33 cellular contexts compared by ENCODE assay signal in genomic region chr3:150928234-150928633, GRCh38. TPM values are rescaled to one million over a fixed set of nuclear protein-coding genes. Genes with fewer than 3 reads are reported as not detected.
"Had no signal": no experiment of that assay in that cellular context is flagged by ENCODE, and none has a peak within 500 bp of the region (broad histone marks: within the 10 kb centered on the region; RNA-seq: fewer than 3 reads in every experiment).

No MANE protein-coding gene starts in this region.

- H3K4me3 ChIP-seq: stomach, suprapubic skin, testis, thoracic aorta, thyroid gland, tibial artery, tibial nerve, transverse colon, upper lobe of left lung, upper lobe of right lung, uterus, vagina had no signal

- H3K27ac Mint-ChIP-seq: stimulated activated effector memory CD8-positive, alpha-beta T cell treated with anti-CD3 and anti-CD28 coated beads, Interleukin-12 subunit alpha, Interleukin-12 subunit beta, amount 100 ng/mL, for 72 hours; stimulated activated memory B cell treated with anti-CD40 and anti-IgM and Interleukin-4, amounts not matched to agents 10 μg/mL and 1 μg/mL and 100 μg/mL, for 72 hours; stimulated activated naive B cell treated with anti-CD40 and anti-IgM and Interleukin-4, amounts not matched to agents 10 μg/mL and 1 μg/mL and 100 μg/mL, for 72 hours; stimulated activated naive CD8-positive, alpha-beta T cell treated with anti-CD3 and anti-CD28 coated beads, Interleukin-15, amount 100 ng/mL, for 72 hours; stimulated activated naive CD8-positive, alpha-beta T cell treated with anti-CD3 and anti-CD28 coated beads, Interleukin-15, Interleukin-2, amounts not matched to agents 100 ng/mL and 50 ng/mL, for 24 hours; type B pancreatic cell had no signal

- DNase-seq: stimulated activated CD4-positive, alpha-beta T cell treated with anti-CD3 and anti-CD28 coated beads, Interleukin-2, amount 100 ng/mL, for 48 hours; stimulated activated CD4-positive, alpha-beta T cell treated with anti-CD3 and anti-CD28 coated beads, Interleukin-4, amount 100 ng/mL, for 1 hour; stimulated activated CD4-positive, alpha-beta T cell treated with anti-CD3 and anti-CD28 coated beads, Interleukin-4, amount 100 ng/mL, for 24 hours; stimulated activated CD4-positive, alpha-beta T cell treated with anti-CD3 and anti-CD28 coated beads, Interleukin-4, amount 100 ng/mL, for 4 hours; stimulated activated CD8-positive, alpha-beta memory T cell treated with anti-CD3 and anti-CD28 coated beads, Interleukin-4, amount 100 ng/mL, for 48 hours; stimulated activated naive B cell treated with anti-CD40 and anti-IgM and Interleukin-4, amounts not matched to agents 10 μg/mL and 1 μg/mL and 100 μg/mL, for 72 hours; stimulated activated naive CD4-positive, alpha-beta T cell; stimulated activated naive CD4-positive, alpha-beta T cell treated with Interleukin-2 at 50 U/mL for 16 hours; stimulated activated naive CD8-positive, alpha-beta T cell treated with anti-CD3 and anti-CD28 coated beads, Interleukin-15, amount 100 ng/mL, for 72 hours; stimulated activated naive CD8-positive, alpha-beta T cell treated with anti-CD3 and anti-CD28 coated beads, Interleukin-15, Interleukin-2, amounts not matched to agents 100 U/mL and 50 U/mL, for 24 hours; stomach; substantia nigra; testis; thyroid gland; tibial artery; transverse colon; trophoblast cell; upper lobe of left lung; upper lobe of right lung; uterus had no signal

- H3K9me3 Mint-ChIP-seq: stimulated activated effector memory CD8-positive, alpha-beta T cell treated with anti-CD3 and anti-CD28 coated beads, Interleukin-12 subunit alpha, Interleukin-12 subunit beta, amount 100 ng/mL, for 72 hours; stimulated activated memory B cell treated with anti-CD40 and anti-IgM and Interleukin-4, amounts not matched to agents 10 μg/mL and 1 μg/mL and 100 μg/mL, for 72 hours; stimulated activated naive B cell treated with anti-CD40 and anti-IgM and Interleukin-4, amounts not matched to agents 10 μg/mL and 1 μg/mL and 100 μg/mL, for 72 hours; stimulated activated naive CD8-positive, alpha-beta T cell treated with anti-CD3 and anti-CD28 coated beads, Interleukin-15, amount 100 ng/mL, for 72 hours; stimulated activated naive CD8-positive, alpha-beta T cell treated with anti-CD3 and anti-CD28 coated beads, Interleukin-15, Interleukin-2, amounts not matched to agents 100 ng/mL and 50 ng/mL, for 24 hours; type B pancreatic cell had no signal

- ATAC-seq: stimulated activated effector memory CD8-positive, alpha-beta T cell treated with anti-CD3 and anti-CD28 coated beads, Interleukin-12 subunit alpha, Interleukin-12 subunit beta, amount 100 ng/mL, for 72 hours; stimulated activated memory B cell treated with anti-CD40 and anti-IgM and Interleukin-4, amounts not matched to agents 10 μg/mL and 1 μg/mL and 100 μg/mL, for 72 hours; stimulated activated naive B cell treated with anti-CD40 and anti-IgM and Interleukin-4, amounts not matched to agents 10 μg/mL and 1 μg/mL and 100 μg/mL, for 72 hours; stimulated activated naive CD8-positive, alpha-beta T cell treated with anti-CD3 and anti-CD28 coated beads, Interleukin-15, amount 100 ng/mL, for 72 hours; stimulated activated naive CD8-positive, alpha-beta T cell treated with anti-CD3 and anti-CD28 coated beads, Interleukin-15, Interleukin-2, amounts not matched to agents 100 U/mL and 50 U/mL, for 24 hours; upper lobe of right lung had no signal

- H3K4me3 Mint-ChIP-seq: stimulated activated effector memory CD8-positive, alpha-beta T cell treated with anti-CD3 and anti-CD28 coated beads, Interleukin-12 subunit alpha, Interleukin-12 subunit beta, amount 100 ng/mL, for 72 hours; stimulated activated memory B cell treated with anti-CD40 and anti-IgM and Interleukin-4, amounts not matched to agents 10 μg/mL and 1 μg/mL and 100 μg/mL, for 72 hours; stimulated activated naive B cell treated with anti-CD40 and anti-IgM and Interleukin-4, amounts not matched to agents 10 μg/mL and 1 μg/mL and 100 μg/mL, for 72 hours; stimulated activated naive CD8-positive, alpha-beta T cell treated with anti-CD3 and anti-CD28 coated beads, Interleukin-15, amount 100 ng/mL, for 72 hours; stimulated activated naive CD8-positive, alpha-beta T cell treated with anti-CD3 and anti-CD28 coated beads, Interleukin-15, Interleukin-2, amounts not matched to agents 100 ng/mL and 50 ng/mL, for 24 hours; type B pancreatic cell had no signal

- H3K27me3 ChIP-seq: testis, thyroid gland, tibial nerve, transverse colon, upper lobe of left lung, uterus, vagina had no signal

- H3K36me3 ChIP-seq: stomach, suprapubic skin, thoracic aorta, thyroid gland, tibial artery, tibial nerve, transverse colon, upper lobe of left lung, upper lobe of right lung, uterus, vagina had no signal

- H3K4me1 ChIP-seq: testis, tibial artery, upper lobe of right lung, uterus, vagina had no signal

- H3K36me3 Mint-ChIP-seq: stimulated activated effector memory CD8-positive, alpha-beta T cell treated with anti-CD3 and anti-CD28 coated beads, Interleukin-12 subunit alpha, Interleukin-12 subunit beta, amount 100 ng/mL, for 72 hours; stimulated activated memory B cell treated with anti-CD40 and anti-IgM and Interleukin-4, amounts not matched to agents 10 μg/mL and 1 μg/mL and 100 μg/mL, for 72 hours; stimulated activated naive B cell treated with anti-CD40 and anti-IgM and Interleukin-4, amounts not matched to agents 10 μg/mL and 1 μg/mL and 100 μg/mL, for 72 hours; type B pancreatic cell had no signal

- H3K9me3 ChIP-seq: stomach, suprapubic skin, testis, thoracic aorta, thyroid gland, tibial artery, tibial nerve, transverse colon, upper lobe of left lung, upper lobe of right lung, uterus, vagina had no signal

- H3K27ac ChIP-seq: stomach, suprapubic skin, testis, thoracic aorta, thyroid gland, tibial artery, tibial nerve, transverse colon, upper lobe of left lung, upper lobe of right lung, uterus, vagina had no signal

RNA-seq across cellular contexts. Expression of gene MINDY4B, which starts 23.0 kb away (rescaled TPM):
- total RNA-seq: stomach, subcutaneous adipose tissue, suprapubic skin, temporal lobe, testis, thoracic aorta, thyroid gland, tibial nerve, transverse colon, upper lobe of left lung, upper lobe of right lung, ureter, urinary bladder, uterus, vagina had no signal
- polyA plus RNA-seq: stomach, thymus, urinary bladder had no signal

RNA-seq across cellular contexts. Expression of gene CLRN1, which starts 44.3 kb away (rescaled TPM):
- total RNA-seq: stomach, subcutaneous adipose tissue, suprapubic skin, temporal lobe, thoracic aorta, thyroid gland, tibial nerve, upper lobe of left lung, upper lobe of right lung, ureter, urinary bladder, uterus, vagina had no signal
- polyA plus RNA-seq: stomach, urinary bladder had no signal
